18 cellular contexts compared by ENCODE assay signal in genomic region chr13:32938907-32939306, GRCh38.
DNase-seq lines count a peak whose midpoint lies in the region; ATAC-seq and TF ChIP-seq lines count a peak whose summit lies in the region.
"Had no signal": no experiment of that assay in that cellular context is flagged by ENCODE, and none has a peak within 500 bp of the region (broad histone marks: within the 10 kb centered on the region; RNA-seq: fewer than 3 reads in every experiment).

No MANE protein-coding gene starts in this region.

- H3K9me3 ChIP-seq in GM23248 (ENCODE audit: low read depth): no peaks in the 10 kb centered on the region
- H3K9me3 ChIP-seq: transverse colon had no signal

- ATAC-seq in GM21381 (IDR thresholded peaks at IDR 0.05; ENCODE audit: unreplicated experiment): no peak
- ATAC-seq: stimulated activated naive B cell treated with anti-CD40 and anti-IgM and Interleukin-4, amounts not matched to agents 10 μg/mL and 1 μg/mL and 100 μg/mL, for 72 hours; T-helper 17 cell had no signal

- no peak overlapping the region for H3K27ac ChIP-seq in GM23248
- H3K27ac ChIP-seq: transverse colon had no signal

- no peak overlapping the region for H2AFZ ChIP-seq in GM23248

- in situ Hi-C loops in GM23248 (cut with MboI): no loop called here

- H3K9ac ChIP-seq in GM23248: no peak overlapping the region

- H4K20me1 ChIP-seq in GM23248 (ENCODE audit: insufficient read depth): no peaks in the 10 kb centered on the region

- no peaks in the 10 kb centered on the region for H3K27me3 ChIP-seq in GM23248 (replicated peaks; ENCODE audit: insufficient read depth)
- H3K27me3 ChIP-seq: transverse colon had no signal

- TF ChIP-seq CTCF in fibroblast of villous mesenchyme (IDR thresholded peaks at IDR 0.05; ENCODE audit: insufficient read depth, low read depth, low read length): no peak

- no peaks in the 10 kb centered on the region for H3K4me1 ChIP-seq in GM23248 (ENCODE audit: insufficient read depth)
- H3K4me1 ChIP-seq: transverse colon had no signal

- no peaks in the 10 kb centered on the region for H3K9me2 ChIP-seq in GM23248 (ENCODE audit: insufficient read depth)

- WGBS in GM23248 (ENCODE audit: low coverage in 1 of 2, low lambda C conversion rate in 2 of 2, missing lambda C conversion rate in 2 of 2), 2 experiments: 48 to 52% methylated on average over 2 of the region's 2 CpGs

- DNase-seq in GM23248 (peak; percentile 70), amniotic epithelial cell (ENCODE audit: low read depth) (peak; percentile 67), fibroblast of villous mesenchyme (ENCODE audit: low read depth) (peak; percentile 46), stromal cell of bone marrow (ENCODE audit: low read depth) (peak; percentile 24), NCI-H69 (lab: John Stamatoyannopoulos, UW) (no peak), NCI-H1092 treated with DMSO at 0.1 percent for 48 hours (lab: John Stamatoyannopoulos, UW) (no peak)
- DNase-seq: activated B cell treated with CpG ODN at 0.5 μM for 24 hours; activated effector memory CD4-positive, alpha-beta T cell treated with Interleukin-2 at 50 U/mL for 16 hours; amniotic stem cell; head of caudate nucleus; NCI-H2081 treated with DMSO at 0.1 percent for 48 hours; NCI-H524; SHP77 treated with DMSO at 0.1 percent for 48 hours; stimulated activated CD4-positive, alpha-beta T cell treated with anti-CD3 and anti-CD28 coated beads, Interleukin-15, amount 100 ng/mL, for 24 hours; stimulated activated naive B cell treated with anti-CD40 and anti-IgM and Interleukin-4, amounts not matched to agents 10 μg/mL and 1 μg/mL and 100 μg/mL, for 72 hours; T-helper 17 cell; transverse colon had no signal

- no peaks in the 10 kb centered on the region for H3F3A ChIP-seq in GM23248 (ENCODE audit: insufficient read depth)

- no peak overlapping the region for H3K4me2 ChIP-seq in GM23248 (ENCODE audit: unreplicated experiment)

- H3K4me3 ChIP-seq in GM23248 (no peak overlapping the region), fibroblast of villous mesenchyme (ENCODE audit: low read depth, low read length) (no peak overlapping the region)
- H3K4me3 ChIP-seq: transverse colon had no signal

- H3K36me3 ChIP-seq in GM23248 (ENCODE audit: low read depth): no peaks in the 10 kb centered on the region
- H3K36me3 ChIP-seq: transverse colon had no signal

- no peaks in the 10 kb centered on the region for H3K79me2 ChIP-seq in GM23248 (ENCODE audit: insufficient read depth)

Comparison
In these comparisons a context has a peak if more than half of its experiments do, and no peak if none do; other contexts are left out.
1. DNase-seq: peak in GM23248 (single experiment), amniotic epithelial cell (single experiment), fibroblast of villous mesenchyme (single experiment) and stromal cell of bone marrow (single experiment); none in NCI-H69 (single experiment) and NCI-H1092 treated with DMSO at 0.1 percent for 48 hours (single experiment).